In the genomic region with DNA sequence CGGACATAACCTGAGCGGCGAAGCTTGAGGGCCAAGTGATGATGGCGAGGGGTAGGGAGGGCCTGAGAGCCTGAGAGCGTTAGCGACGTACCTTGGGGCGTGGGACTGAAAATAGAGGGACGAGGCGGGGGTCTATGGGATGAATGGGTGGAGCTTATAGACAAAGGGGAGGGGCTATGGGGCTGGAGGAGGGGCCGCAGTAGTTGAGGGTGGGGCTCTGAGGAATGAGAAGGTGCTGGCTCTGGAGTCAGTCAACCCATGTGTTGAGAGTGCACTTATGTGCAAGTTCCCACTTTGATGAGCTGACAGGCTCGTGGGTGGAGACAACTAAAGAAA, we compare ENCODE assay signal across 9 cellular contexts. TPM values are rescaled to one million over a fixed set of nuclear protein-coding genes. Genes with fewer than 3 reads are reported as not detected.
DNase-seq lines count a peak whose midpoint lies in the region; ATAC-seq, FAIRE-seq and TF ChIP-seq lines count a peak whose summit lies in the region.
"Had no signal": no experiment of that assay in that cellular context is flagged by ENCODE, and none has a peak within 500 bp of the region (broad histone marks: within the 10 kb centered on the region; RNA-seq: fewer than 3 reads in every experiment).

No MANE protein-coding gene starts in this region.

- H3K36me3 Mint-ChIP-seq in activated CD4-positive, alpha-beta memory T cell treated with anti-CD3 and anti-CD28 coated beads, Interleukin-2, amount 10 ng/mL, durations not matched to agents 7 days and 5 days (ENCODE audit: low read depth): peaks cover 26% of the 10 kb centered on the region
- H3K36me3 Mint-ChIP-seq in naive thymus-derived CD8-positive, alpha-beta T cell: peaks cover 0 to 28% (median 0%) of the 10 kb centered on the region in 3 donors

- DNase-seq in MG63: no peak
- peak; percentile 65 for DNase-seq in activated CD4-positive, alpha-beta memory T cell treated with anti-CD3 and anti-CD28 coated beads, Interleukin-2, amount 10 ng/mL, durations not matched to agents 7 days and 5 days
- no peak for DNase-seq in epithelial cell of prostate (ENCODE audit: low read depth, low spot score)
- peak; percentile 29 to 72 (median 62) for DNase-seq in naive thymus-derived CD8-positive, alpha-beta T cell
- no peak for DNase-seq in suprapubic skin (ENCODE audit: low spot score in 2 of 2)
- DNase-seq in D721Med (ENCODE audit: insufficient read length, low spot score): no peak

- 49% methylated on average over 12 of the region's 12 CpGs for WGBS in suprapubic skin

- peak overlapping the region; percentile 95 for H3K27ac Mint-ChIP-seq in activated CD4-positive, alpha-beta memory T cell treated with anti-CD3 and anti-CD28 coated beads, Interleukin-2, amount 10 ng/mL, durations not matched to agents 7 days and 5 days
- H3K27ac Mint-ChIP-seq in naive thymus-derived CD8-positive, alpha-beta T cell: peak overlapping the region; percentile 66 to 99 (median 96)

- no peak for TF ChIP-seq POLR2A in suprapubic skin (IDR thresholded peaks at IDR 0.05)

- H3K27ac ChIP-seq in epithelial cell of prostate: peak overlapping the region; percentile 66
- H3K27ac ChIP-seq in suprapubic skin: peak overlapping the region; percentile 93

- H3K4me1 ChIP-seq in suprapubic skin: peaks cover 9% of the 10 kb centered on the region

- H3K4me3 ChIP-seq in MG63 (peak overlapping the region; percentile 58), suprapubic skin (peak overlapping the region; percentile 66)

- no peaks in the 10 kb centered on the region for H3K27me3 Mint-ChIP-seq in activated CD4-positive, alpha-beta memory T cell treated with anti-CD3 and anti-CD28 coated beads, Interleukin-2, amount 10 ng/mL, durations not matched to agents 7 days and 5 days
- no peaks in the 10 kb centered on the region for H3K27me3 Mint-ChIP-seq in naive thymus-derived CD8-positive, alpha-beta T cell

- H3K4me1 Mint-ChIP-seq in activated CD4-positive, alpha-beta memory T cell treated with anti-CD3 and anti-CD28 coated beads, Interleukin-2, amount 10 ng/mL, durations not matched to agents 7 days and 5 days: peaks cover 27% of the 10 kb centered on the region
- peaks cover 9 to 23% (median 20%) of the 10 kb centered on the region in 4 donors for H3K4me1 Mint-ChIP-seq in naive thymus-derived CD8-positive, alpha-beta T cell

- FAIRE-seq in G401.6 (lab: Jason Lieb, UNC) (peak; percentile 65), D721Med (lab: Jason Lieb, UNC) (no peak)
- FAIRE-seq: colon had no signal

- CTCF ChIA-PET in activated CD4-positive, alpha-beta memory T cell treated with anti-CD3 and anti-CD28 coated beads, Interleukin-2, amount 10 ng/mL, durations not matched to agents 7 days and 5 days (lab: Charles Lee): interaction anchor here (0.7 to 3.4 kb wide), 14 partner anchors 8 to 462 kb away, joined by 3 to 18 read pairs (median 6); a partner anchor contains a TSS

- TF ChIP-seq CTCF in suprapubic skin (IDR thresholded peaks at IDR 0.05): no peak
- no peak for TF ChIP-seq CTCF in D721Med (IDR thresholded peaks at IDR 0.05; ENCODE audit: insufficient read depth, missing control alignments)

- peak; percentile 29 for ATAC-seq in GM21717 (IDR thresholded peaks at IDR 0.05; ENCODE audit: unreplicated experiment)
- peak; percentile 40 to 48 for ATAC-seq in naive thymus-derived CD8-positive, alpha-beta T cell

- POLR2A ChIA-PET in activated CD4-positive, alpha-beta memory T cell treated with anti-CD3 and anti-CD28 coated beads, Interleukin-2, amount 10 ng/mL, durations not matched to agents 7 days and 5 days (lab: Charles Lee): interaction anchor here (0.7 to 4.9 kb wide), 14 partner anchors 9 to 984 kb away, joined by 3 to 50 read pairs (median 4); a partner anchor contains a TSS
- POLR2A ChIA-PET in naive thymus-derived CD8-positive, alpha-beta T cell (lab: Charles Lee): interaction anchor here (0.6 to 2.6 kb wide), 14 partner anchors 10 to 461 kb away, joined by 3 to 44 read pairs (median 4); a partner anchor contains a TSS

- peak overlapping the region; percentile 93 for H3K4me3 Mint-ChIP-seq in activated CD4-positive, alpha-beta memory T cell treated with anti-CD3 and anti-CD28 coated beads, Interleukin-2, amount 10 ng/mL, durations not matched to agents 7 days and 5 days
- H3K4me3 Mint-ChIP-seq in naive thymus-derived CD8-positive, alpha-beta T cell: peak overlapping the region; percentile 84 to 96 (median 87)

- no peaks in the 10 kb centered on the region for H3K27me3 ChIP-seq in MG63
- H3K27me3 ChIP-seq in suprapubic skin: no peaks in the 10 kb centered on the region

- peaks cover 4% of the 10 kb centered on the region; the same call in 1 of the 2 replicates for H3K36me3 ChIP-seq in MG63
- H3K36me3 ChIP-seq in suprapubic skin: peaks cover 7% of the 10 kb centered on the region

- no peaks in the 10 kb centered on the region for H3K9me3 Mint-ChIP-seq in activated CD4-positive, alpha-beta memory T cell treated with anti-CD3 and anti-CD28 coated beads, Interleukin-2, amount 10 ng/mL, durations not matched to agents 7 days and 5 days
- no peaks in the 10 kb centered on the region for H3K9me3 Mint-ChIP-seq in naive thymus-derived CD8-positive, alpha-beta T cell

- H3K9me3 ChIP-seq in MG63 (no peaks in the 10 kb centered on the region), suprapubic skin (no peaks in the 10 kb centered on the region)

- no peak for TF ChIP-seq EP300 in suprapubic skin (IDR thresholded peaks at IDR 0.05)

RNA-seq across cellular contexts. Expression of a gene that starts 0.5 kb away (rescaled TPM):
- 2.7 and 9.3 TPM in 2 replicates for total RNA-seq in MG63 (2014; rRNA removed; shearing (Covaris generic); ENCODE audit: low replicate concordance)
- 10 to 100 TPM; 21.7 to 22.3 TPM for total RNA-seq in activated CD4-positive, alpha-beta memory T cell treated with anti-CD3 and anti-CD28 coated beads, Interleukin-2, amount 10 ng/mL, durations not matched to agents 7 days and 5 days
- 10 to 100 TPM; 24.4 to 25.9 TPM for total RNA-seq in naive thymus-derived CD8-positive, alpha-beta T cell
- polyA plus RNA-seq in naive thymus-derived CD8-positive, alpha-beta T cell: 10 to 100 TPM; 14.3 to 19.3 (median 18.0) TPM
- 10 to 100 TPM; 12.9 to 21.2 (median 17.3) TPM for total RNA-seq in suprapubic skin

RNA-seq across cellular contexts. Expression of a gene that starts 18.4 kb away (rescaled TPM):
- 15.9 and 32.9 TPM in 2 replicates for total RNA-seq in MG63 (2014; rRNA removed; shearing (Covaris generic); ENCODE audit: low replicate concordance)
- total RNA-seq in activated CD4-positive, alpha-beta memory T cell treated with anti-CD3 and anti-CD28 coated beads, Interleukin-2, amount 10 ng/mL, durations not matched to agents 7 days and 5 days: 100 to 1,000 TPM; 446 to 461 TPM
- 10 to 100 TPM; 30.7 to 36.9 TPM for total RNA-seq in naive thymus-derived CD8-positive, alpha-beta T cell
- polyA plus RNA-seq in naive thymus-derived CD8-positive, alpha-beta T cell: 10 to 100 TPM; 77.0 to 88.8 (median 85.2) TPM
- total RNA-seq in suprapubic skin: 10 to 100 TPM; 43.4 to 82.7 (median 71.9) TPM

RNA-seq across cellular contexts. Expression of a gene that starts 31.2 kb away (rescaled TPM):
- 1.6 and 11.2 TPM in 2 replicates for total RNA-seq in MG63 (2014; rRNA removed; shearing (Covaris generic); ENCODE audit: low replicate concordance)
- total RNA-seq in activated CD4-positive, alpha-beta memory T cell treated with anti-CD3 and anti-CD28 coated beads, Interleukin-2, amount 10 ng/mL, durations not matched to agents 7 days and 5 days: 10 to 100 TPM; 26.1 to 29.2 TPM
- 10 to 100 TPM; 18.1 to 18.2 TPM for total RNA-seq in naive thymus-derived CD8-positive, alpha-beta T cell
- 10 to 100 TPM; 10.4 to 14.9 (median 12.9) TPM for polyA plus RNA-seq in naive thymus-derived CD8-positive, alpha-beta T cell
- total RNA-seq in suprapubic skin: 10 to 100 TPM; 16.7 to 34.5 (median 25.8) TPM

RNA-seq across cellular contexts. Expression of a gene that starts 34.3 kb away (rescaled TPM):
- total RNA-seq in MG63 (2014; rRNA removed; shearing (Covaris generic); ENCODE audit: low replicate concordance): 291 and 416 TPM in 2 replicates
- total RNA-seq in activated CD4-positive, alpha-beta memory T cell treated with anti-CD3 and anti-CD28 coated beads, Interleukin-2, amount 10 ng/mL, durations not matched to agents 7 days and 5 days: 100 to 1,000 TPM; 180 to 182 TPM
- 100 to 1,000 TPM; 204 to 209 TPM for total RNA-seq in naive thymus-derived CD8-positive, alpha-beta T cell
- 100 to 1,000 TPM; 206 to 235 (median 235) TPM for polyA plus RNA-seq in naive thymus-derived CD8-positive, alpha-beta T cell
- total RNA-seq in suprapubic skin: 100 to 1,000 TPM; 167 to 245 (median 204) TPM

RNA-seq across cellular contexts. Expression of a gene that starts 57.3 kb away (rescaled TPM):
- 84.9 and 95.8 TPM in 2 replicates for total RNA-seq in MG63 (2014; rRNA removed; shearing (Covaris generic); ENCODE audit: low replicate concordance)
- total RNA-seq in activated CD4-positive, alpha-beta memory T cell treated with anti-CD3 and anti-CD28 coated beads, Interleukin-2, amount 10 ng/mL, durations not matched to agents 7 days and 5 days: 10 to 100 TPM; 48.5 to 53.5 TPM
- total RNA-seq in naive thymus-derived CD8-positive, alpha-beta T cell: 10 to 100 TPM; 49.5 to 51.5 TPM
- polyA plus RNA-seq in naive thymus-derived CD8-positive, alpha-beta T cell: 10 to 100 TPM; 32.2 to 45.5 (median 40.6) TPM
- total RNA-seq in suprapubic skin: 100 to 1,000 TPM in 1 of 4 donors, 10 to 100 TPM in 3; 71.1 to 105 (median 93.2) TPM

Comparison
In these comparisons a context has a peak if more than half of its experiments do, and no peak if none do; other contexts are left out.
1. DNase-seq: peak in activated CD4-positive, alpha-beta memory T cell treated with anti-CD3 and anti-CD28 coated beads, Interleukin-2, amount 10 ng/mL, durations not matched to agents 7 days and 5 days (single experiment) and naive thymus-derived CD8-positive, alpha-beta T cell (10 of 10); none in MG63 (single experiment), epithelial cell of prostate (single experiment), suprapubic skin (0 of 2) and D721Med (single experiment).
2. RNA of a gene that starts 18.4 kb away (total RNA-seq): 446 to 461 TPM in activated CD4-positive, alpha-beta memory T cell treated with anti-CD3 and anti-CD28 coated beads, Interleukin-2, amount 10 ng/mL, durations not matched to agents 7 days and 5 days; 43.4 to 82.7 TPM in suprapubic skin, 30.7 to 36.9 TPM in naive thymus-derived CD8-positive, alpha-beta T cell and 15.9 to 32.9 TPM in MG63; every median in the first group is over 4 times any median in the second.